Comparison of ENCODE assay signal across 2 cellular contexts in genomic region chr14:24430682-24431568, GRCh38.
TF ChIP-seq lines count a peak whose summit lies in the region.

No MANE protein-coding gene starts in this region.

TF ChIP-seq in GM23338, 12 proteins besides CTCF, POLR2A, EP300 and RAD21 (continued from another document):
- TF ChIP-seq ZNF462 (CRISPR knock-in tag; IDR thresholded peaks at IDR 0.05) (no peak), JUNB (IDR thresholded peaks at IDR 0.05; ENCODE audit: unreplicated experiment) (no peak), NANOG (IDR thresholded peaks at IDR 0.05; ENCODE audit: borderline replicate concordance) (no peak), STAT1 (IDR thresholded peaks at IDR 0.05; ENCODE audit: unreplicated experiment) (no peak), POLR2AphosphoS5 (IDR thresholded peaks at IDR 0.05; ENCODE audit: low read depth) (no peak), EZH2phosphoT487 (IDR thresholded peaks at IDR 0.05; ENCODE audit: unreplicated experiment) (no peak), ZNF331 (CRISPR knock-in tag; IDR thresholded peaks at IDR 0.05; ENCODE audit: low read depth) (no peak)

TF ChIP-seq in GM12878, 131 proteins besides CTCF, POLR2A, EP300 and RAD21 (continued from another document):
- TF ChIP-seq IKZF2 (IDR thresholded peaks at IDR 0.05) (peak in 1 of 2 experiments; percentile 34; a peak in 1 of 4 replicates), CREB1 (IDR thresholded peaks at IDR 0.05; ENCODE audit: low read depth) (0 out of 2 replicates have a peak, but pooled peaks have one; percentile 6), ESRRA (IDR thresholded peaks at IDR 0.05; ENCODE audit: low read length) (no peak), SREBF2 (IDR thresholded peaks at IDR 0.05; ENCODE audit: low read length) (no peak), BCL3 (IDR thresholded peaks at IDR 0.05; ENCODE audit: borderline replicate concordance, insufficient read depth, low read depth, low read length, poor library complexity, severe bottlenecking) (no peak), CEBPB (IDR thresholded peaks at IDR 0.05; ENCODE audit: borderline replicate concordance in 1 of 2, low read depth in 2 of 2, low read length in 2 of 2) (no peak), SREBF1 (IDR thresholded peaks at IDR 0.05; ENCODE audit: low read length) (no peak), SMAD1 (IDR thresholded peaks at IDR 0.05; ENCODE audit: low read depth, partially characterized antibody) (no peak), ZNF384 (IDR thresholded peaks at IDR 0.05; ENCODE audit: borderline replicate concordance, low read depth, low read length) (no peak), MYB (IDR thresholded peaks at IDR 0.05; ENCODE audit: borderline replicate concordance, low read depth, low read length) (no peak), RELA (IDR thresholded peaks at IDR 0.05; ENCODE audit: borderline replicate concordance, partially characterized antibody) (peak; percentile 17), ASH2L (IDR thresholded peaks at IDR 0.05; ENCODE audit: borderline replicate concordance, low read depth) (no peak), ZZZ3 (IDR thresholded peaks at IDR 0.05; ENCODE audit: control insufficient read depth, insufficient read length, low read depth) (no peak), PKNOX1 (IDR thresholded peaks at IDR 0.05) (no peak; the same call in 1 of the 2 replicates), RBBP5 (conservative IDR thresholded peaks at IDR 0.05) (no peak), SIN3A (IDR thresholded peaks at IDR 0.05; ENCODE audit: low read depth, low read length) (no peak), USF2 (IDR thresholded peaks at IDR 0.05; ENCODE audit: borderline replicate concordance, low read depth, low read length) (no peak), POLR2AphosphoS5 (IDR thresholded peaks at IDR 0.05; ENCODE audit: low read length) (peak; percentile 76)
